In the genomic region with DNA sequence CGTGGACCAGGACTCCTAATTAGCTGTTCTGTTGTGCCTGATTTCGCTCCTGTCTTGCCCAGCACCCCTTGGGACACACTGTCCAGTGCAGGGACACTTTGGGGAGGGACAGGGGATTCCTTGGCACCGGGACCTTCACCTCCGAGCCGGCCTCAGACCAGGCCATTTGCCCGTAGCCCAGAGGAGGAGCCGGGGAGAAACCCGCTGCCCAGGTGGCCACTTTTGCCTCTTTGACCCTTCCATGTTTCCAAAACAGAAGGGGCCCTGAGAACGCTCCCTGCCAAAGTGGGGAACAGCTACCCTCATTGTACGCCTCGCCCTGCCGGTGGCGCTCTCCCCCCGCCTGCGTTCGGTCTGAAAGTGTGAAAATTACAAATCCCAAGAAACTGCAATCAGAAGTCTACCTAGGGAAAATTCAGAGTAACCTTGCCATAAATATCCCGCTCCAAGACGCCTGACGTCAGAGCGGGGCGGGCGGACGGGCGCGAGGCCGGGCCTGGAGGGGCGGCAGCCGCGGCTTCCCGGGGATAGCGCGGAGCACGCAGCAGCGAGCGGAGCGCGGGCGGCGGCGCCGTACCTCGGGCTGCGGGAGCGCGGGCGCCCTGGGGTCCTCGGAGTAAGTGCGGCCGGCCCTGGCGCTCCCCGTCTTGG, we compare ENCODE assay signal across 7 cellular contexts. TPM values are rescaled to one million over a fixed set of nuclear protein-coding genes. Genes with fewer than 3 reads are reported as not detected.
DNase-seq lines count a peak whose midpoint lies in the region; ATAC-seq and TF ChIP-seq lines count a peak whose summit lies in the region.

A gene (plus strand): TSS at position 527 of the 651 bp plus-strand sequence. CDS start 63,927 bp downstream, outside the sequence.

- H3K4me3 ChIP-seq in iPS-18c (ENCODE audit: insufficient read depth, low read depth, low read length) (peak within 1 kb of the TSS; percentile 52), gastrocnemius medialis (peak within 1 kb of the TSS; percentile 65 to 88 (median 67))

- no peaks in the 10 kb centered on the region for H3K36me3 ChIP-seq in gastrocnemius medialis

- no peaks in the 10 kb centered on the region for H3K36me3 Mint-ChIP-seq in natural killer cell treated with Interleukin-12 subunit alpha and Interleukin-12 subunit beta and Interleukin-15 and Interleukin-18, amount 100 ng/mL, for 72 hours

- peak; percentile 74 to 89 for TF ChIP-seq POLR2A in gastrocnemius medialis (IDR thresholded peaks at IDR 0.05)

- H3K27ac ChIP-seq in gastrocnemius medialis, result peak within 1 kb of the TSS; percentile 74 to 87 (median 79)

- in situ Hi-C loops in gastrocnemius medialis (cut with MboI; ENCODE audit: low sequenced_read_pairs in 4 of 4), result no loop called here

- H3K27me3 ChIP-seq in gastrocnemius medialis, result no peaks in the 10 kb centered on the region

- no peak within 1 kb of the TSS for H3K4me3 Mint-ChIP-seq in natural killer cell treated with Interleukin-12 subunit alpha and Interleukin-12 subunit beta and Interleukin-15 and Interleukin-18, amount 100 ng/mL, for 72 hours

- peaks cover 39 to 51% of the 10 kb centered on the region in 2 donors for H3K27me3 Mint-ChIP-seq in natural killer cell treated with Interleukin-12 subunit alpha and Interleukin-12 subunit beta and Interleukin-15 and Interleukin-18, amount 100 ng/mL, for 72 hours

- intact Hi-C loops in gastrocnemius medialis (cut with DNase I; ENCODE audit: low total_unique reads), result loop anchor here (5.0 kb wide), 1 partner anchor 100 kb away; no protein-coding TSS in a partner anchor

- peaks cover 18 to 19% of the 10 kb centered on the region in 2 donors for H3K4me1 ChIP-seq in gastrocnemius medialis

- TF ChIP-seq CTCF in gastrocnemius medialis (IDR thresholded peaks at IDR 0.05 in 4 of 5, conservative IDR thresholded peaks at IDR 0.05 in 1 of 5), result peak in 4 of 5 experiments; percentile 13 to 51 (median 25)

- H3K4me1 Mint-ChIP-seq in natural killer cell treated with Interleukin-12 subunit alpha and Interleukin-12 subunit beta and Interleukin-15 and Interleukin-18, amount 100 ng/mL, for 72 hours (ENCODE audit: low read depth in 2 of 2), result no peaks in the 10 kb centered on the region

- peak; percentile 72 to 82 for ATAC-seq in gastrocnemius medialis
- ATAC-seq in HG02571 (IDR thresholded peaks at IDR 0.05; ENCODE audit: unreplicated experiment), result no peak
- ATAC-seq in HG03442 (IDR thresholded peaks at IDR 0.05; ENCODE audit: unreplicated experiment), result no peak
- ATAC-seq in natural killer cell treated with Interleukin-12 subunit alpha and Interleukin-12 subunit beta and Interleukin-15 and Interleukin-18, amount 100 ng/mL, for 72 hours, result no peak

- H3K9me3 Mint-ChIP-seq in natural killer cell treated with Interleukin-12 subunit alpha and Interleukin-12 subunit beta and Interleukin-15 and Interleukin-18, amount 100 ng/mL, for 72 hours, result no peaks in the 10 kb centered on the region

- H3K27ac Mint-ChIP-seq in natural killer cell treated with Interleukin-12 subunit alpha and Interleukin-12 subunit beta and Interleukin-15 and Interleukin-18, amount 100 ng/mL, for 72 hours, result no peak within 1 kb of the TSS

- H3K9me3 ChIP-seq in iPS-18c (ENCODE audit: control insufficient read depth, insufficient read depth, low read length) (no peaks in the 10 kb centered on the region), gastrocnemius medialis (no peaks in the 10 kb centered on the region)

- peak; percentile 10 for DNase-seq in HuH-7.5 (ENCODE audit: low spot score)
- peak; percentile 86 for DNase-seq in astrocyte of the hippocampus (ENCODE audit: low read depth, low spot score)
- DNase-seq in gastrocnemius medialis, result peak; percentile 47 to 54
- DNase-seq in natural killer cell treated with Interleukin-12 subunit alpha and Interleukin-12 subunit beta and Interleukin-15 and Interleukin-18, amount 100 ng/mL, for 72 hours (ENCODE audit: low spot score), result no peak

RNA-seq across cellular contexts. Expression of the gene that starts here (rescaled TPM):
- total RNA-seq in gastrocnemius medialis, result 10 to 100 TPM; 25.9 to 84.0 (median 48.5) TPM
- not detected for total RNA-seq in natural killer cell treated with Interleukin-12 subunit alpha and Interleukin-12 subunit beta and Interleukin-15 and Interleukin-18, amount 100 ng/mL, for 72 hours

Comparison
In these comparisons a context has a peak if more than half of its experiments do, and no peak if none do; other contexts are left out.
1. RNA of the gene that starts here (total RNA-seq): 25.9 to 84.0 TPM in gastrocnemius medialis; not detected in natural killer cell treated with Interleukin-12 subunit alpha and Interleukin-12 subunit beta and Interleukin-15 and Interleukin-18, amount 100 ng/mL, for 72 hours; every median in the first group is over 10 times any median in the second.
2. ATAC-seq: peak in gastrocnemius medialis (2 of 2); none in HG02571 (single experiment), HG03442 (single experiment) and natural killer cell treated with Interleukin-12 subunit alpha and Interleukin-12 subunit beta and Interleukin-15 and Interleukin-18, amount 100 ng/mL, for 72 hours (0 of 2).